ENCODE assay signal across 1 cellular context in genomic region chr3:50652709-50653108, GRCh38.
TF ChIP-seq lines count a peak whose summit lies in the region.

No MANE protein-coding gene starts in this region.

TF ChIP-seq in H1, 55 proteins besides CTCF, POLR2A, EP300 and RAD21:
- no peak for TF ChIP-seq CHD7 (IDR thresholded peaks at IDR 0.05; ENCODE audit: insufficient replicate concordance, low read length)
- TF ChIP-seq ATF2 (IDR thresholded peaks at IDR 0.05; ENCODE audit: low read length), result peak; percentile 17; the same call in 1 of the 2 replicates
